Comparison of ENCODE assay signal across 10 cellular contexts in genomic region chr22:18881260-18881659, GRCh38. TPM values are rescaled to one million over a fixed set of nuclear protein-coding genes. Genes with fewer than 3 reads are reported as not detected.
DNase-seq lines count a peak whose midpoint lies in the region; ATAC-seq, FAIRE-seq and TF ChIP-seq lines count a peak whose summit lies in the region.
"Not testable (repeated sequence)": the region's sequence is repeated elsewhere in the genome, so short reads cannot be mapped to it uniquely, and the experiment has no call there.
"Had no signal": no experiment of that assay in that cellular context is flagged by ENCODE, and none has a peak within 500 bp of the region (broad histone marks: within the 10 kb centered on the region; RNA-seq: fewer than 3 reads in every experiment).

No MANE protein-coding gene starts in this region.

- not testable (repeated sequence) for H3K27me3 Mint-ChIP-seq in activated CD4-positive, alpha-beta T cell treated with anti-CD3 and anti-CD28 coated beads, Interleukin-2, amount 10 ng/mL, durations not matched to agents 24 days and 14 days; activated naive CD8-positive, alpha-beta T cell treated with anti-CD3 and anti-CD28 coated beads, Interleukin-2, amount 10 ng/mL, durations not matched to agents 7 days and 5 days

- not testable (repeated sequence) for FAIRE-seq in keratinocyte (lab: Jason Lieb, UNC)

- not testable (repeated sequence) for H3K4me3 ChIP-seq in DND-41 (ENCODE audit: low read depth in 1 of 2, low read length in 2 of 2); SJCRH30; keratinocyte (ENCODE audit: control insufficient read depth in 2 of 3, extremely low read depth in 1 of 3, insufficient read depth in 2 of 3, low read depth in 1 of 3, low read length in 3 of 3)

- not testable (repeated sequence) for H3K4me2 ChIP-seq in DND-41 (ENCODE audit: insufficient read depth, low read length); keratinocyte (ENCODE audit: control insufficient read depth, extremely low read depth, insufficient read depth, low read depth, low read length)

- H3K79me2 ChIP-seq in DND-41 (ENCODE audit: insufficient read depth, low read length); keratinocyte (ENCODE audit: control insufficient read depth, insufficient read depth, low read length): not testable (repeated sequence)

- dilution Hi-C loops in keratinocyte (cut with MboI; ENCODE audit: extremely low pct_ligation_motif_present, low sequenced_read_pairs), result not testable (repeated sequence)

- not testable (repeated sequence) for H3K27me3 ChIP-seq in DND-41 (ENCODE audit: insufficient read depth, low read length, poor library complexity); SJCRH30; keratinocyte (ENCODE audit: control insufficient read depth, extremely low read depth, insufficient read depth, low read length)

- H3K36me3 ChIP-seq in DND-41 (ENCODE audit: insufficient read depth, low read length); SJCRH30; keratinocyte (ENCODE audit: control insufficient read depth in 2 of 2, extremely low read depth in 1 of 2, insufficient read depth in 2 of 2, low read length in 2 of 2): not testable (repeated sequence)

- H3K9ac ChIP-seq in DND-41 (ENCODE audit: low read depth, low read length); keratinocyte (ENCODE audit: control insufficient read depth, extremely low read depth, insufficient read depth, low read length): not testable (repeated sequence)

- ATAC-seq in DND-41 (ENCODE audit: insufficient read depth, low read depth); activated naive CD8-positive, alpha-beta T cell treated with anti-CD3 and anti-CD28 coated beads, Interleukin-2, amount 10 ng/mL, durations not matched to agents 7 days and 5 days (ENCODE audit: low read depth): not testable (repeated sequence)

- H2AFZ ChIP-seq in DND-41 (ENCODE audit: low read depth, low read length); keratinocyte (ENCODE audit: control insufficient read depth, low read length): not testable (repeated sequence)

- not testable (repeated sequence) for H3K4me1 Mint-ChIP-seq in activated CD4-positive, alpha-beta T cell treated with anti-CD3 and anti-CD28 coated beads, Interleukin-2, amount 10 ng/mL, durations not matched to agents 24 days and 14 days; activated naive CD8-positive, alpha-beta T cell treated with anti-CD3 and anti-CD28 coated beads, Interleukin-2, amount 10 ng/mL, durations not matched to agents 7 days and 5 days

- not testable (repeated sequence) for H3K9me3 Mint-ChIP-seq in activated CD4-positive, alpha-beta T cell treated with anti-CD3 and anti-CD28 coated beads, Interleukin-2, amount 10 ng/mL, durations not matched to agents 24 days and 14 days; activated naive CD8-positive, alpha-beta T cell treated with anti-CD3 and anti-CD28 coated beads, Interleukin-2, amount 10 ng/mL, durations not matched to agents 7 days and 5 days

- intact Hi-C loops in activated CD4-positive, alpha-beta T cell treated with anti-CD3 and anti-CD28 coated beads, Interleukin-2, amount 10 ng/mL, durations not matched to agents 24 days and 14 days (cut with micrococcal nuclease), result not testable (repeated sequence)

- H3K9me1 ChIP-seq in keratinocyte (ENCODE audit: control insufficient read depth, extremely low read depth, insufficient read depth, low read length), result not testable (repeated sequence)

- not testable (repeated sequence) for TF ChIP-seq CTCF in DND-41 (IDR thresholded peaks at IDR 0.05; ENCODE audit: borderline replicate concordance, extremely low read depth, low read length, poor library complexity, severe bottlenecking); keratinocyte (optimal IDR thresholded peaks at IDR 0.05 in 1 of 3, IDR thresholded peaks at IDR 0.05 in 1 of 3, conservative IDR thresholded peaks at IDR 0.05 in 1 of 3; ENCODE audit: extremely low read depth in 1 of 3, insufficient read depth in 2 of 3, low read length in 3 of 3)

- H3K36me3 Mint-ChIP-seq in activated CD4-positive, alpha-beta T cell treated with anti-CD3 and anti-CD28 coated beads, Interleukin-2, amount 10 ng/mL, durations not matched to agents 24 days and 14 days (ENCODE audit: low read depth); activated naive CD8-positive, alpha-beta T cell treated with anti-CD3 and anti-CD28 coated beads, Interleukin-2, amount 10 ng/mL, durations not matched to agents 7 days and 5 days: not testable (repeated sequence)

- H3K4me3 Mint-ChIP-seq in activated CD4-positive, alpha-beta T cell treated with anti-CD3 and anti-CD28 coated beads, Interleukin-2, amount 10 ng/mL, durations not matched to agents 24 days and 14 days; activated naive CD8-positive, alpha-beta T cell treated with anti-CD3 and anti-CD28 coated beads, Interleukin-2, amount 10 ng/mL, durations not matched to agents 7 days and 5 days: not testable (repeated sequence)

- not testable (repeated sequence) for H3K9me3 ChIP-seq in DND-41 (ENCODE audit: insufficient read depth, low read length, severe bottlenecking); SJCRH30 (replicated peaks); keratinocyte (ENCODE audit: control insufficient read depth, low read depth, low read length)

- not testable (repeated sequence) for H4K20me1 ChIP-seq in DND-41 (ENCODE audit: insufficient read depth, low read length); keratinocyte (ENCODE audit: control insufficient read depth, extremely low read depth, insufficient read depth, low read length)

- H3K27ac Mint-ChIP-seq in activated CD4-positive, alpha-beta T cell treated with anti-CD3 and anti-CD28 coated beads, Interleukin-2, amount 10 ng/mL, durations not matched to agents 24 days and 14 days; activated naive CD8-positive, alpha-beta T cell treated with anti-CD3 and anti-CD28 coated beads, Interleukin-2, amount 10 ng/mL, durations not matched to agents 7 days and 5 days: not testable (repeated sequence)

- not testable (repeated sequence) for H3K4me1 ChIP-seq in DND-41 (ENCODE audit: insufficient read depth, low read length); SJCRH30; keratinocyte (ENCODE audit: control insufficient read depth, extremely low read depth, insufficient read depth, low read length)

- POLR2A ChIA-PET in activated naive CD8-positive, alpha-beta T cell treated with anti-CD3 and anti-CD28 coated beads, Interleukin-2, amount 10 ng/mL, durations not matched to agents 7 days and 5 days (lab: Charles Lee), result not testable (repeated sequence)

- DNase-seq in DND-41 (peak; percentile 90), SJCRH30 (peak; percentile 8 to 22), activated T-cell treated with anti-CD3 and anti-CD28 coated beads for 48 hours (ENCODE audit: low read depth) (peak; percentile 25), keratinocyte (ENCODE audit: low read depth, low spot score) (peak; percentile 0)
- peak; percentile 92 for DNase-seq in activated CD4-positive, alpha-beta T cell treated with anti-CD3 and anti-CD28 coated beads, Interleukin-2, amount 10 ng/mL, durations not matched to agents 24 days and 14 days
- peak; percentile 61 for DNase-seq in activated naive CD8-positive, alpha-beta T cell treated with anti-CD3 and anti-CD28 coated beads, Interleukin-2, amount 10 ng/mL, durations not matched to agents 7 days and 5 days
- DNase-seq in stimulated activated CD4-positive, alpha-beta T cell treated with anti-CD3 and anti-CD28 coated beads, Interleukin-1b, Interleukin-23, amount 100 ng/mL, for 4 hours (ENCODE audit: low read depth in 2 of 2), result peak; percentile 25 to 66
- DNase-seq in stimulated activated CD8-positive, alpha-beta memory T cell treated with anti-CD3 and anti-CD28 coated beads, Interleukin-4, amount 100 ng/mL, for 4 hours (ENCODE audit: low read depth in 2 of 2, low spot score in 1 of 2), result peak; percentile 30 to 42

- H3K27ac ChIP-seq in DND-41 (ENCODE audit: low read length); SJCRH30; keratinocyte (ENCODE audit: control insufficient read depth, insufficient read depth, low read length): not testable (repeated sequence)

RNA-seq across cellular contexts. Expression of gene DGCR6, which starts 24.9 kb away (rescaled TPM):
- 5.4 and 8.2 TPM in 2 replicates for total RNA-seq in SJCRH30 (2014; rRNA removed; shearing (Covaris generic))
- 1.3 and 1.5 TPM in 2 replicates for total RNA-seq in activated CD4-positive, alpha-beta T cell treated with anti-CD3 and anti-CD28 coated beads, Interleukin-2, amount 10 ng/mL, durations not matched to agents 24 days and 14 days
- total RNA-seq in activated naive CD8-positive, alpha-beta T cell treated with anti-CD3 and anti-CD28 coated beads, Interleukin-2, amount 10 ng/mL, durations not matched to agents 7 days and 5 days, result 1 to 10 TPM; 2.8 to 2.9 TPM
- polyA plus RNA-seq in keratinocyte, result 0.37 to 1.2 TPM (median 0.88 TPM) in 3 replicates
- polyA plus RNA-seq in keratinocyte (2011; ENCODE audit: low read depth), result 2.0 TPM
- polyA plus RNA-seq in keratinocyte (2011; cell fraction: cytosol; rRNA removed), result 0.64 and 0.97 TPM in 2 replicates
- 2.0 and 3.4 TPM in 2 replicates for polyA plus RNA-seq in keratinocyte (2011; cell fraction: nucleus; rRNA removed)
- polyA plus RNA-seq in keratinocyte (2012; ENCODE audit: low replicate concordance), result 0.32 and 2.2 TPM in 2 replicates
- 0.16 to 1.4 TPM (median 0.95 TPM) in 3 replicates for polyA minus RNA-seq in keratinocyte
- polyA minus RNA-seq in keratinocyte (2011; cell fraction: cytosol; rRNA and poly(A)+ RNA removed), result 2.7 TPM
- 0.39 and 0.95 TPM in 2 replicates for polyA minus RNA-seq in keratinocyte (2011; cell fraction: nucleus; rRNA and poly(A)+ RNA removed)

RNA-seq across cellular contexts. Expression of gene PRODH, which starts 54.8 kb away (rescaled TPM):
- total RNA-seq in SJCRH30 (2014; rRNA removed; shearing (Covaris generic)), result 0.13 and 0.18 TPM in 2 replicates
- total RNA-seq in activated CD4-positive, alpha-beta T cell treated with anti-CD3 and anti-CD28 coated beads, Interleukin-2, amount 10 ng/mL, durations not matched to agents 24 days and 14 days, result 0.83 and 0.98 TPM in 2 replicates
- under 1 TPM in 1 of 2 experiments, not detected in 1; 0.06 TPM for total RNA-seq in activated naive CD8-positive, alpha-beta T cell treated with anti-CD3 and anti-CD28 coated beads, Interleukin-2, amount 10 ng/mL, durations not matched to agents 7 days and 5 days
- 6.7 to 36.1 TPM (median 12.3 TPM) in 3 replicates for polyA plus RNA-seq in keratinocyte
- 13.9 TPM for polyA plus RNA-seq in keratinocyte (2011; ENCODE audit: low read depth)
- 3.7 and 8.6 TPM in 2 replicates for polyA plus RNA-seq in keratinocyte (2011; cell fraction: cytosol; rRNA removed)
- polyA plus RNA-seq in keratinocyte (2011; cell fraction: nucleus; rRNA removed), result 44.5 and 65.8 TPM in 2 replicates
- 5.7 and 24.0 TPM in 2 replicates for polyA plus RNA-seq in keratinocyte (2012; ENCODE audit: low replicate concordance)
- polyA minus RNA-seq in keratinocyte, result 8.7 to 22.1 TPM (median 11.3 TPM) in 3 replicates
- polyA minus RNA-seq in keratinocyte (2011; cell fraction: cytosol; rRNA and poly(A)+ RNA removed), result 15.5 TPM
- polyA minus RNA-seq in keratinocyte (2011; cell fraction: nucleus; rRNA and poly(A)+ RNA removed), result 14.8 and 18.3 TPM in 2 replicates
- total RNA-seq: HFFc6, M059J had no signal

Comparison
In these comparisons a context has a peak if more than half of its experiments do, and no peak if none do; other contexts are left out.
1. DNase-seq: peak in every context shown above with its lines; median percentile 92 in activated CD4-positive, alpha-beta T cell treated with anti-CD3 and anti-CD28 coated beads, Interleukin-2, amount 10 ng/mL, durations not matched to agents 24 days and 14 days; 90 in DND-41; 61 in activated naive CD8-positive, alpha-beta T cell treated with anti-CD3 and anti-CD28 coated beads, Interleukin-2, amount 10 ng/mL, durations not matched to agents 7 days and 5 days; 46 in stimulated activated CD4-positive, alpha-beta T cell treated with anti-CD3 and anti-CD28 coated beads, Interleukin-1b, Interleukin-23, amount 100 ng/mL, for 4 hours; 36 in stimulated activated CD8-positive, alpha-beta memory T cell treated with anti-CD3 and anti-CD28 coated beads, Interleukin-4, amount 100 ng/mL, for 4 hours; 25 in activated T-cell treated with anti-CD3 and anti-CD28 coated beads for 48 hours; 15 in SJCRH30; 0 in keratinocyte.